Comparison of ENCODE assay signal across 8 cellular contexts in the genomic region with DNA sequence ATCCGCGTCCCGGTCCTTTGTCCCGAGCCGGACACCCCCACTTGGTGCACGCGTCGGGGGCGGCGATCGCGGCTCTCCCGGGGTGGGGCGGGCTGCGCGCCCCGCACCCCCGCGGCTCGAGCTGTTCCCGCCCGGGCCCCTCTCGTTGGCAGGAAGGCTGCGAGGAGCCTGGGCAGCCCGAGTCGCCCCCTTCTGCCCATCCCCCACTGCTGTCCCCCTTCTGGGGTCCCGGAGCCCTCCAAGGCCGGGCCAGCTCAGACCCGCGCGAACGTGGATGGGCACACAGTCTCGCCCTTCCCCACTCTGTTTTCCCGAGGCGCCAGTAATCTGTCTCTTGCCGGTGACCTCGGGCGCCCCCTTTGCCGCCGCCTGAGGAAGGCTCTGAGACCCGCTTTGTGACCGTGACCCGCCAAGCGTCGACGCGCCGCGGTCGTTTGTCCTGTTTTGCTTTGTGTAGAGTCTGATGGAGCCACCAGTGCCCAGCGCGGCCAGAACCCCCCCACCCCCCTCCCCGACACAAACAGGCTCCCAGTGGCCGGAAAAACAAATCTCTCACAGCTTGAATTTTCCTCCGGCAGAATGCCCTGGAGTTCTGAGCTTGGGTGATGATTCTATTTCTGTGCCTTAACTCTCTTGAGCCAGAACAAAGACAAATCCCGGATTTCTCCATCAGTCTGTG. TPM values are rescaled to one million over a fixed set of nuclear protein-coding genes. Genes with fewer than 3 reads are reported as not detected.
DNase-seq lines count a peak whose midpoint lies in the region; ATAC-seq, FAIRE-seq and TF ChIP-seq lines count a peak whose summit lies in the region.

No MANE protein-coding gene starts in this region.

- under 1% methylated on average over 51 of the region's 56 CpGs for WGBS in HUES64

- DNase-seq in COR-L47 (lab: John Stamatoyannopoulos, UW) (peak; percentile 52), foreskin keratinocyte (no peak), neural progenitor cell (ENCODE audit: low spot score) (peak; percentile 69), Kasumi-1 (lab: John Stamatoyannopoulos, UW) (no peak), RCC 7860 (ENCODE audit: low spot score) (no peak), NCI-H1436 (lab: John Stamatoyannopoulos, UW) (no peak)
- DNase-seq in activated CD8-positive, alpha-beta memory T cell treated with anti-CD3 and anti-CD28 coated beads, Interleukin-2, amount 50 U/mL, for 4 hours: peak; percentile 22

- no peaks in the 10 kb centered on the region for H3K9me3 Mint-ChIP-seq in neural progenitor cell

- FAIRE-seq in RCC 7860 (lab: Jason Lieb, UNC): no peak

- peaks cover 11% of the 10 kb centered on the region for H4K20me1 ChIP-seq in neural progenitor cell (ENCODE audit: low read depth)

- H3K36me3 ChIP-seq in HUES64 (ENCODE audit: insufficient read depth, low read length) (no peaks in the 10 kb centered on the region; the same call in 1 of the 2 replicates), neural progenitor cell (no peaks in the 10 kb centered on the region)

- H3K4me3 ChIP-seq in HUES64 (ENCODE audit: low read length): peak overlapping the region; percentile 85
- peak overlapping the region; percentile 89 for H3K4me3 ChIP-seq in neural progenitor cell

- peaks cover 18% of the 10 kb centered on the region for H3K27me3 Mint-ChIP-seq in neural progenitor cell (ENCODE audit: insufficient read depth, low read depth)

- H3K4me3 Mint-ChIP-seq in neural progenitor cell: peak overlapping the region; percentile 98

- H3K4me1 ChIP-seq in HUES64 (ENCODE audit: insufficient read depth, low read length) (peaks cover 7% of the 10 kb centered on the region; the same call in 1 of the 2 replicates), foreskin keratinocyte (no peaks in the 10 kb centered on the region), neural progenitor cell (peaks cover 3% of the 10 kb centered on the region)

- peaks cover 7% of the 10 kb centered on the region for H3F3A ChIP-seq in neural progenitor cell (ENCODE audit: low read depth)

- H3K4me2 ChIP-seq in neural progenitor cell: peak overlapping the region; percentile 94

- H3K9me3 ChIP-seq in HUES64 (ENCODE audit: insufficient read depth, low read depth, low read length) (no peaks in the 10 kb centered on the region), neural progenitor cell (ENCODE audit: low read depth) (no peaks in the 10 kb centered on the region)

- H3K27ac ChIP-seq in HUES64 (ENCODE audit: low read depth, low read length) (no peak overlapping the region), foreskin keratinocyte (no peak overlapping the region), neural progenitor cell (no peak overlapping the region)

- H3K27me3 ChIP-seq in HUES64 (ENCODE audit: insufficient read depth, low read length) (peaks cover 59% of the 10 kb centered on the region), foreskin keratinocyte (peaks cover 57% of the 10 kb centered on the region), neural progenitor cell (peaks cover 63% of the 10 kb centered on the region)

- peak; percentile 14 for TF ChIP-seq CTCF in foreskin keratinocyte (conservative IDR thresholded peaks at IDR 0.05)
- TF ChIP-seq CTCF in neural progenitor cell (IDR thresholded peaks at IDR 0.05): peak; percentile 52

- H3K79me2 ChIP-seq in neural progenitor cell (ENCODE audit: low read depth): no peaks in the 10 kb centered on the region

- peaks cover 29% of the 10 kb centered on the region for H3K36me3 Mint-ChIP-seq in neural progenitor cell

- H3K27ac Mint-ChIP-seq in neural progenitor cell: peak overlapping the region; percentile 98

- H3K9ac ChIP-seq in HUES64 (ENCODE audit: low read depth, low read length) (peak overlapping the region; percentile 87), neural progenitor cell (no peak overlapping the region)

- peak; percentile 7 for ATAC-seq in foreskin keratinocyte

- peak overlapping the region; percentile 99 for H2AFZ ChIP-seq in neural progenitor cell (replicated peaks)

- H3K4me1 Mint-ChIP-seq in neural progenitor cell: peaks cover 31% of the 10 kb centered on the region

RNA-seq across cellular contexts. Expression of gene C14orf132, which starts 0.6 kb away (rescaled TPM):
- polyA plus RNA-seq in HUES64 (2013, experiment 1 of 2): 16.4 TPM
- 21.2 TPM for polyA plus RNA-seq in HUES64 (2013, experiment 2 of 2)
- total RNA-seq in foreskin keratinocyte (0.17 and 0.35 TPM in 2 replicates), neural progenitor cell (ENCODE audit: low replicate concordance) (5.5 and 8.1 TPM in 2 replicates)
- polyA plus RNA-seq in foreskin keratinocyte: 0.23 and 0.43 TPM in 2 replicates

Comparison
In these comparisons a context has a peak if more than half of its experiments do, and no peak if none do; other contexts are left out.
1. DNase-seq: peak in COR-L47 (single experiment), activated CD8-positive, alpha-beta memory T cell treated with anti-CD3 and anti-CD28 coated beads, Interleukin-2, amount 50 U/mL, for 4 hours (single experiment) and neural progenitor cell (single experiment); none in foreskin keratinocyte (0 of 2), Kasumi-1 (0 of 2), RCC 7860 (single experiment) and NCI-H1436 (single experiment).